ENCODE assay signal across 39 cellular contexts in genomic region chr2:138732651-138733050, GRCh38. TPM values are rescaled to one million over a fixed set of nuclear protein-coding genes. Genes with fewer than 3 reads are reported as not detected.
"Had no signal": no experiment of that assay in that cellular context is flagged by ENCODE, and none has a peak within 500 bp of the region (broad histone marks: within the 10 kb centered on the region; RNA-seq: fewer than 3 reads in every experiment).

No MANE protein-coding gene starts in this region.

- ATAC-seq: activated naive CD4-positive, alpha-beta T cell treated with anti-CD3 and anti-CD28 coated beads, Interleukin-2, amount 50 U/mL, for 72 hours; activated naive CD8-positive, alpha-beta T cell treated with anti-CD3 and anti-CD28 coated beads, Interleukin-2, amount 50 U/mL, for 24 hours; activated T-cell treated with anti-CD3 and anti-CD28 coated beads, Interleukin-2, amount 50 U/mL, for 4 hours; activated T-cell treated with anti-CD3 and anti-CD28 coated beads, Interleukin-2, amount 50 U/mL, for 72 hours; activated T-helper 17 cell treated with anti-CD3 and anti-CD28 coated beads, Interleukin-2, amount 50 U/mL, for 72 hours; body of pancreas had no signal

- H3K9me3 ChIP-seq: adrenal gland, ascending aorta had no signal

- H3K4me1 ChIP-seq: adrenal gland, ascending aorta, body of pancreas, breast epithelium had no signal

- H3K27ac ChIP-seq: adrenal gland, ascending aorta, body of pancreas, brain microvascular endothelial cell, breast epithelium, cardiac muscle cell had no signal

- DNase-seq: activated effector memory CD4-positive, alpha-beta T cell treated with anti-CD3 and anti-CD28 coated beads, Interleukin-2, amount 50 U/mL, for 16 hours; activated effector memory CD4-positive, alpha-beta T cell treated with Interleukin-2 at 50 U/mL for 16 hours; activated gamma-delta T cell; activated gamma-delta T cell treated with Interleukin-2 at 50 U/mL for 16 hours; activated naive CD4-positive, alpha-beta T cell; activated naive CD4-positive, alpha-beta T cell treated with anti-CD3 and anti-CD28 coated beads for 36 hours; activated naive CD4-positive, alpha-beta T cell treated with anti-CD3 and anti-CD28 coated beads, Interleukin-2, amount 10 ng/mL, durations not matched to agents 7 days and 5 days; activated naive CD4-positive, alpha-beta T cell treated with anti-CD3 and anti-CD28 coated beads, Interleukin-2, amount 50 U/mL, for 16 hours; activated naive CD4-positive, alpha-beta T cell treated with Interleukin-2 at 50 U/mL for 16 hours; activated naive CD8-positive, alpha-beta T cell treated with anti-CD3 and anti-CD28 coated beads for 36 hours; activated naive CD8-positive, alpha-beta T cell treated with anti-CD3 and anti-CD28 coated beads, Interleukin-2, amount 10 ng/mL, durations not matched to agents 7 days and 5 days; activated naive CD8-positive, alpha-beta T cell treated with anti-CD3 and anti-CD28 coated beads, Interleukin-2, amount 50 U/mL, for 24 hours; activated T-cell treated with anti-CD3 and anti-CD28 coated beads, Interleukin-2, amount 50 U/mL, for 1 hour; activated T-cell treated with anti-CD3 and anti-CD28 coated beads, Interleukin-2, amount 50 U/mL, for 24 hours; activated T-cell treated with anti-CD3 and anti-CD28 coated beads, Interleukin-2, amount 50 U/mL, for 4 hours; activated T-cell treated with anti-CD3 and anti-CD28 coated beads, Interleukin-2, amount 50 U/mL, for 48 hours; activated T-cell treated with anti-CD3 and anti-CD28 coated beads, Interleukin-2, amount 50 U/mL, for 72 hours; adrenal gland; amniotic stem cell; amygdala; anterior cingulate cortex; aorta; body of pancreas; brain microvascular endothelial cell; caudate nucleus; central memory CD4-positive, alpha-beta T cell; cerebellar nuclear complex had no signal

- FAIRE-seq: astrocyte, bronchial epithelial cell had no signal

- H3K4me3 ChIP-seq: adrenal gland, ascending aorta, body of pancreas, breast epithelium, cardiac muscle cell had no signal

- H3K36me3 ChIP-seq: adrenal gland, ascending aorta, brain microvascular endothelial cell, breast epithelium, cardiac muscle cell had no signal

- H3K27me3 ChIP-seq: adrenal gland, ascending aorta, body of pancreas, brain microvascular endothelial cell, breast epithelium, cardiac muscle cell had no signal

RNA-seq across cellular contexts. Expression of gene NXPH2, which starts 47.5 kb away (rescaled TPM):
- total RNA-seq: activated naive CD4-positive, alpha-beta T cell treated with anti-CD3 and anti-CD28 coated beads for 36 hours; activated naive CD4-positive, alpha-beta T cell treated with anti-CD3 and anti-CD28 coated beads, Interleukin-2, amount 50 U/mL, for 72 hours; activated naive CD8-positive, alpha-beta T cell treated with anti-CD3 and anti-CD28 coated beads for 36 hours; activated naive CD8-positive, alpha-beta T cell treated with anti-CD3 and anti-CD28 coated beads, Interleukin-2, amount 10 ng/mL, durations not matched to agents 7 days and 5 days; activated T-cell treated with anti-CD3 and anti-CD28 coated beads, Interleukin-2, amount 50 U/mL, for 4 hours; activated T-cell treated with anti-CD3 and anti-CD28 coated beads, Interleukin-2, amount 50 U/mL, for 72 hours; activated T-helper 1 cell treated with anti-CD3 and anti-CD28 coated beads, Interleukin-12 subunit alpha, Interleukin-12 subunit beta, Interleukin-2, Interleukin-4 antibody, amounts not matched to agents 30 ng/mL and 10 ng/mL and 1 ng/mL, durations not matched to agents 14 hours and 24 hours and 36 hours; activated T-helper 17 cell treated with anti-CD3 and anti-CD28 coated beads, Interleukin-2, amount 50 U/mL, for 72 hours; activated T-helper 2 cell treated with anti-CD3 and anti-CD28 coated beads, Interferon-gamma antibody, Interleukin-2, Interleukin-4, amounts not matched to agents 10 μg/mL and 5 μg/mL and 100 μg/mL, durations not matched to agents 14 hours and 24 hours and 36 hours; adrenal gland; aorta; ascending aorta; body of pancreas; breast epithelium; bronchial epithelial cell; cardiac septum; chondrocyte had no signal
- polyA plus RNA-seq: adipose tissue, adrenal gland, aorta had no signal
